Comparison of ENCODE assay signal across 29 cellular contexts in genomic region chr12:131008461-131009270, GRCh38. TPM values are rescaled to one million over a fixed set of nuclear protein-coding genes. Genes with fewer than 3 reads are reported as not detected.
"Had no signal": no experiment of that assay in that cellular context is flagged by ENCODE, and none has a peak within 500 bp of the region (broad histone marks: within the 10 kb centered on the region; RNA-seq: fewer than 3 reads in every experiment).

No MANE protein-coding gene starts in this region.

- H3K9me3 ChIP-seq: adrenal gland, ascending aorta, colonic mucosa, pancreas, thyroid gland had no signal

- ATAC-seq: activated CD4-positive, alpha-beta T cell treated with anti-CD3 and anti-CD28 coated beads for 36 hours; activated T-helper 17 cell treated with anti-CD3 and anti-CD28 coated beads, Interleukin-2, amount 50 U/mL, for 72 hours; effector memory CD8-positive, alpha-beta T cell; esophagus mucosa; left colon; naive thymus-derived CD4-positive, alpha-beta T cell; pancreas; stimulated activated naive CD8-positive, alpha-beta T cell treated with anti-CD3 and anti-CD28 coated beads, Interleukin-15, Interleukin-2, amounts not matched to agents 100 U/mL and 50 U/mL, for 24 hours had no signal

- H3K36me3 Mint-ChIP-seq: activated naive CD8-positive, alpha-beta T cell; naive thymus-derived CD4-positive, alpha-beta T cell had no signal

- H3K4me3 Mint-ChIP-seq: activated B cell treated with CpG ODN at 0.5 μM for 24 hours; activated CD4-positive, alpha-beta T cell treated with anti-CD3 and anti-CD28 coated beads for 36 hours; activated naive CD8-positive, alpha-beta T cell; activated T-cell treated with anti-CD3 and anti-CD28 coated beads, Interleukin-2, amount 50 U/mL, for 24 hours; activated T-helper 17 cell treated with anti-CD3 and anti-CD28 coated beads, Interleukin-2, amount 50 U/mL, for 72 hours; central memory CD8-positive, alpha-beta T cell; effector memory CD8-positive, alpha-beta T cell; naive thymus-derived CD4-positive, alpha-beta T cell had no signal

- H3K4me1 Mint-ChIP-seq: activated T-helper 17 cell treated with anti-CD3 and anti-CD28 coated beads, Interleukin-2, amount 50 U/mL, for 72 hours; central memory CD8-positive, alpha-beta T cell had no signal

- H3K4me1 ChIP-seq: adrenal gland, ascending aorta, colonic mucosa, pancreas had no signal

- H3K4me3 ChIP-seq: adrenal gland, ascending aorta, colonic mucosa, dorsolateral prefrontal cortex, lung, pancreas, SK-N-MC, thyroid gland had no signal

- DNase-seq: activated B cell treated with CpG ODN at 0.5 μM for 24 hours; activated CD4-positive, alpha-beta T cell treated with anti-CD3 and anti-CD28 coated beads for 36 hours; activated CD4-positive, alpha-beta T cell treated with anti-CD3 and anti-CD28 coated beads, Interleukin-2, amount 50 U/mL, for 4 hours; activated CD8-positive, alpha-beta memory T cell treated with anti-CD3 and anti-CD28 coated beads for 24 hours; activated CD8-positive, alpha-beta memory T cell treated with anti-CD3 and anti-CD28 coated beads, Interleukin-2, amount 50 U/mL, for 4 hours; activated T-cell treated with anti-CD3 and anti-CD28 coated beads, Interleukin-2, amount 50 U/mL, for 24 hours; adrenal gland; colonic mucosa; dorsolateral prefrontal cortex; effector memory CD8-positive, alpha-beta T cell; foreskin melanocyte; islet precursor cell; left colon; naive thymus-derived CD4-positive, alpha-beta T cell; pancreas; stimulated activated CD4-positive, alpha-beta T cell treated with anti-CD3 and anti-CD28 coated beads, Interleukin-4, amount 100 ng/mL, for 24 hours; stimulated activated naive CD8-positive, alpha-beta T cell treated with anti-CD3 and anti-CD28 coated beads, Interleukin-15, Interleukin-2, amounts not matched to agents 100 U/mL and 50 U/mL, for 24 hours; substantia nigra; SW 1271; T-helper 2 cell; thyroid gland had no signal

- H3K36me3 ChIP-seq: adrenal gland, ascending aorta, colonic mucosa, pancreas, thyroid gland had no signal

- H3K27me3 Mint-ChIP-seq: activated B cell treated with CpG ODN at 0.5 μM for 24 hours; activated CD4-positive, alpha-beta T cell treated with anti-CD3 and anti-CD28 coated beads for 36 hours; activated naive CD8-positive, alpha-beta T cell; activated T-helper 17 cell treated with anti-CD3 and anti-CD28 coated beads, Interleukin-2, amount 50 U/mL, for 72 hours; central memory CD8-positive, alpha-beta T cell had no signal

- H3K9me3 Mint-ChIP-seq: activated B cell treated with CpG ODN at 0.5 μM for 24 hours; activated T-cell treated with anti-CD3 and anti-CD28 coated beads, Interleukin-2, amount 50 U/mL, for 24 hours; activated T-helper 17 cell treated with anti-CD3 and anti-CD28 coated beads, Interleukin-2, amount 50 U/mL, for 72 hours; central memory CD8-positive, alpha-beta T cell; effector memory CD8-positive, alpha-beta T cell; naive thymus-derived CD4-positive, alpha-beta T cell had no signal

- H3K27me3 ChIP-seq: adrenal gland, ascending aorta, colonic mucosa, pancreas, thyroid gland had no signal

- H3K27ac Mint-ChIP-seq: activated B cell treated with CpG ODN at 0.5 μM for 24 hours; activated CD4-positive, alpha-beta T cell treated with anti-CD3 and anti-CD28 coated beads for 36 hours; activated naive CD8-positive, alpha-beta T cell; activated T-cell treated with anti-CD3 and anti-CD28 coated beads, Interleukin-2, amount 50 U/mL, for 24 hours; activated T-helper 17 cell treated with anti-CD3 and anti-CD28 coated beads, Interleukin-2, amount 50 U/mL, for 72 hours; effector memory CD8-positive, alpha-beta T cell; naive thymus-derived CD4-positive, alpha-beta T cell had no signal

- H3K27ac ChIP-seq: adrenal gland, ascending aorta, colonic mucosa, dorsolateral prefrontal cortex, pancreas, SK-N-MC, thyroid gland had no signal

RNA-seq across cellular contexts. Expression of gene ADGRD1, which starts 55.0 kb away (rescaled TPM):
- total RNA-seq: endothelial cell of umbilical vein had no signal
- polyA plus RNA-seq: naive thymus-derived CD4-positive, alpha-beta T cell had no signal
